29 cellular contexts compared by ENCODE assay signal in genomic region chr11:57235761-57236703, GRCh38. TPM values are rescaled to one million over a fixed set of nuclear protein-coding genes. Genes with fewer than 3 reads are reported as not detected.
DNase-seq lines count a peak whose midpoint lies in the region; ATAC-seq, FAIRE-seq and TF ChIP-seq lines count a peak whose summit lies in the region.
"Had no signal": no experiment of that assay in that cellular context is flagged by ENCODE, and none has a peak within 500 bp of the region (broad histone marks: within the 10 kb centered on the region; RNA-seq: fewer than 3 reads in every experiment).

No MANE protein-coding gene starts in this region.

- H3K27me3 ChIP-seq in K562 (ENCODE audit: control insufficient read depth in 2 of 2, insufficient read depth in 2 of 2, low read length in 2 of 2) (peaks cover 4 to 5% of the 10 kb centered on the region in 2 experiments; a peak in 4 of 5 replicates), spleen (replicated peaks in 1 of 7) (peaks cover 0 to 89% (median 0%) of the 10 kb centered on the region in 7 donors)

- H2AFZ ChIP-seq in K562 (ENCODE audit: low read depth, low read length): peak overlapping the region; percentile 73

- in situ Hi-C loops in K562 (cut with MboI): no loop called here

- H3K36me3 ChIP-seq in K562 (ENCODE audit: control insufficient read depth, insufficient read depth, low read length) (no peaks in the 10 kb centered on the region), spleen (no peaks in the 10 kb centered on the region)

- H3K36me3 Mint-ChIP-seq in natural killer cell treated with Interleukin-12 subunit alpha and Interleukin-12 subunit beta and Interleukin-15 and Interleukin-18, amount 100 ng/mL, for 72 hours: no peaks in the 10 kb centered on the region
- H3K36me3 Mint-ChIP-seq: activated naive CD4-positive, alpha-beta T cell treated with anti-CD3 and anti-CD28 coated beads, Interleukin-2, amount 50 U/mL, for 72 hours; CD14-positive monocyte; type B pancreatic cell had no signal

- 73% methylated on average over 34 of the region's 39 CpGs for WGBS in K562 (ENCODE audit: insufficient coverage, low coverage, missing lambda C conversion rate)
- WGBS in spleen, 5 donors: 58 to 74% (median 66%) methylated on average over 37 to 39 of the region's 39 CpGs

- DNase-seq in K562 (ENCODE audit: extremely low read depth in 1 of 4, low spot score in 3 of 4) (no peak), left ventricle myocardium superior (peak; percentile 25), spleen (no peak), H4 (ENCODE audit: low spot score) (no peak), left colon (no peak), dedifferentiated amniotic fluid mesenchymal stem cell (ENCODE audit: extremely low spot score) (no peak)
- DNase-seq in natural killer cell treated with Interleukin-12 subunit alpha and Interleukin-12 subunit beta and Interleukin-15 and Interleukin-18, amount 100 ng/mL, for 72 hours (ENCODE audit: low spot score): no peak
- DNase-seq: activated CD8-positive, alpha-beta T cell treated with anti-CD3 and anti-CD28 coated beads, Interleukin-2, amount 10 ng/mL, durations not matched to agents 7 days and 5 days; Calu3; caudate nucleus; DND-41; mammary epithelial cell; NCI-H1436; NCI-H2081 treated with DMSO at 0.1 percent for 48 hours; NCI-H226; NCI-H69; stimulated activated CD4-positive, alpha-beta T cell treated with anti-CD3 and anti-CD28 coated beads, Interleukin-2, amount 100 ng/mL, for 48 hours; T-helper 2 cell had no signal

- peak overlapping the region; percentile 48 to 83; a peak in 3 of 4 replicates for H3K9ac ChIP-seq in K562 (ENCODE audit: insufficient read depth in 1 of 2, low read depth in 2 of 2, low read length in 2 of 2)

- ATAC-seq in K562 (no peak), left ventricle myocardium superior (no peak), left colon (no peak)
- no peak for ATAC-seq in natural killer cell treated with Interleukin-12 subunit alpha and Interleukin-12 subunit beta and Interleukin-15 and Interleukin-18, amount 100 ng/mL, for 72 hours
- ATAC-seq: activated CD8-positive, alpha-beta T cell treated with anti-CD3 and anti-CD28 coated beads, Interleukin-2, amount 10 ng/mL, durations not matched to agents 7 days and 5 days; activated naive CD4-positive, alpha-beta T cell treated with anti-CD3 and anti-CD28 coated beads, Interleukin-2, amount 50 U/mL, for 72 hours had no signal

- H3K9me1 ChIP-seq in K562 (ENCODE audit: control insufficient read depth, insufficient read depth, low read length): no peaks in the 10 kb centered on the region

- H3K27me3 Mint-ChIP-seq in natural killer cell treated with Interleukin-12 subunit alpha and Interleukin-12 subunit beta and Interleukin-15 and Interleukin-18, amount 100 ng/mL, for 72 hours: peaks cover 30 to 51% of the 10 kb centered on the region in 2 donors

- H3K79me2 ChIP-seq in K562 (ENCODE audit: control insufficient read depth, insufficient read depth, low read length): no peaks in the 10 kb centered on the region; the same call in 2 of the 3 replicates

- no peak for TF ChIP-seq EP300 in K562 (IDR thresholded peaks at IDR 0.05; ENCODE audit: low read length)

- intact Hi-C loops in K562 (cut with micrococcal nuclease) (no loop called here), left ventricle myocardium superior (cut with micrococcal nuclease) (no loop called here), spleen (cut with DNase I; ENCODE audit: low total_unique reads) (no loop called here), left colon (cut with DNase I, micrococcal nuclease) (no loop called here)

- H3K9me3 ChIP-seq in K562 (replicated peaks; ENCODE audit: control insufficient read depth, insufficient read depth, low read depth, low read length) (no peaks in the 10 kb centered on the region), spleen (no peaks in the 10 kb centered on the region)

- CTCF ChIA-PET in K562 (lab: Yijun Ruan, JAX; ENCODE audit: low intra/inter-chr PET ratio): no interaction called here

- H3K4me2 ChIP-seq in K562 (ENCODE audit: insufficient read depth, low read length): peak overlapping the region; percentile 77

- TF ChIP-seq POLR2A in K562 (conservative IDR thresholded peaks at IDR 0.05) (no peak), spleen (IDR thresholded peaks at IDR 0.05) (no peak)

- POLR2A ChIA-PET in K562 (lab: Yijun Ruan, JAX): interaction anchor here (0.6 to 1.5 kb wide), 3 partner anchors 10 to 890 kb away, joined by 3 read pairs; no protein-coding TSS in a partner anchor

- TF ChIP-seq RAD21 in K562 (CRISPR knock-in tag; conservative IDR thresholded peaks at IDR 0.05 in 1 of 2, IDR thresholded peaks at IDR 0.05 in 1 of 2): no peak

- H3K4me3 ChIP-seq in K562 (no peak overlapping the region), spleen (peak overlapping the region; percentile 31 to 70 (median 48))

- H4K20me1 ChIP-seq in K562 (replicated peaks; ENCODE audit: control insufficient read depth, insufficient read depth, low read length): no peaks in the 10 kb centered on the region; the same call in 1 of the 2 replicates

- H3K4me1 ChIP-seq in K562 (replicated peaks in 1 of 2; ENCODE audit: control insufficient read depth in 2 of 2, insufficient read depth in 2 of 2, low read length in 2 of 2): peaks cover 34 to 54% of the 10 kb centered on the region in 2 experiments
- H3K4me1 ChIP-seq in spleen: peaks cover 0 to 29% (median 11%) of the 10 kb centered on the region in 6 donors

- TF ChIP-seq CTCF in K562 (IDR thresholded peaks at IDR 0.05 in 2 of 3, conservative IDR thresholded peaks at IDR 0.05 in 1 of 3; ENCODE audit: insufficient read depth in 2 of 3, low read depth in 1 of 3, low read length in 3 of 3) (no peak), spleen (IDR thresholded peaks at IDR 0.05 in 8 of 11, conservative IDR thresholded peaks at IDR 0.05 in 3 of 11) (no peak)

- no peak for FAIRE-seq in K562 (lab: Jason Lieb, UNC)
- FAIRE-seq: endometrium, HTR-8/SVneo, islet of Langerhans had no signal

- BruUV-seq in K562 (replicated peaks; lab: Mats Ljungman, UMichigan): no TSS peak

- H3K4me1 Mint-ChIP-seq in natural killer cell treated with Interleukin-12 subunit alpha and Interleukin-12 subunit beta and Interleukin-15 and Interleukin-18, amount 100 ng/mL, for 72 hours (ENCODE audit: low read depth in 2 of 2): peaks cover 11 to 22% of the 10 kb centered on the region in 2 donors

- peak overlapping the region; percentile 18 for H3K4me3 Mint-ChIP-seq in natural killer cell treated with Interleukin-12 subunit alpha and Interleukin-12 subunit beta and Interleukin-15 and Interleukin-18, amount 100 ng/mL, for 72 hours
- H3K4me3 Mint-ChIP-seq: activated CD8-positive, alpha-beta T cell treated with anti-CD3 and anti-CD28 coated beads, Interleukin-2, amount 10 ng/mL, durations not matched to agents 7 days and 5 days; dendritic cell treated with granulocyte-macrophage colony-stimulating factor and Interleukin-4, amounts not matched to agents 40 ng/mL and 50 ng/mL, for 4 days; type B pancreatic cell had no signal

- no peaks in the 10 kb centered on the region for H3K9me3 Mint-ChIP-seq in natural killer cell treated with Interleukin-12 subunit alpha and Interleukin-12 subunit beta and Interleukin-15 and Interleukin-18, amount 100 ng/mL, for 72 hours
- H3K9me3 Mint-ChIP-seq: activated naive CD4-positive, alpha-beta T cell treated with anti-CD3 and anti-CD28 coated beads, Interleukin-2, amount 50 U/mL, for 72 hours; activated T-helper 2 cell treated with anti-CD3 and anti-CD28 coated beads, Interferon-gamma antibody, Interleukin-2, Interleukin-4, amounts not matched to agents 10 μg/mL and 5 μg/mL and 100 μg/mL, durations not matched to agents 14 hours and 24 hours and 36 hours; dendritic cell treated with granulocyte-macrophage colony-stimulating factor and Interleukin-4, amounts not matched to agents 40 ng/mL and 50 ng/mL, for 4 days; type B pancreatic cell had no signal

- H3K27ac ChIP-seq in K562 (ENCODE audit: extremely low read depth, low read depth, low read length) (no peak overlapping the region), spleen (peak overlapping the region; percentile 5 to 83 (median 78))

- no peak overlapping the region for H3K27ac Mint-ChIP-seq in natural killer cell treated with Interleukin-12 subunit alpha and Interleukin-12 subunit beta and Interleukin-15 and Interleukin-18, amount 100 ng/mL, for 72 hours
- H3K27ac Mint-ChIP-seq: activated CD8-positive, alpha-beta T cell treated with anti-CD3 and anti-CD28 coated beads, Interleukin-2, amount 10 ng/mL, durations not matched to agents 7 days and 5 days; activated naive CD4-positive, alpha-beta T cell treated with anti-CD3 and anti-CD28 coated beads, Interleukin-2, amount 50 U/mL, for 72 hours; activated T-helper 2 cell treated with anti-CD3 and anti-CD28 coated beads, Interferon-gamma antibody, Interleukin-2, Interleukin-4, amounts not matched to agents 10 μg/mL and 5 μg/mL and 100 μg/mL, durations not matched to agents 14 hours and 24 hours and 36 hours; dendritic cell treated with granulocyte-macrophage colony-stimulating factor and Interleukin-4, amounts not matched to agents 40 ng/mL and 50 ng/mL, for 4 days; type B pancreatic cell had no signal

RNA-seq across cellular contexts. Expression of gene APLNR, which starts 1.0 kb away (rescaled TPM):
- 10.9 and 17.6 TPM in 2 replicates for total RNA-seq in K562 (2011; cell fraction: chromatin; rRNA removed; ENCODE audit: low replicate concordance)
- 24.2 and 27.0 TPM in 2 replicates for total RNA-seq in K562 (2011; cell fraction: nucleolus; rRNA removed)
- 22.6 and 26.2 TPM in 2 replicates for total RNA-seq in K562 (2011; cell fraction: nucleoplasm; rRNA removed)
- total RNA-seq in K562 (2014; rRNA removed): 0.50 and 0.86 TPM in 2 replicates
- total RNA-seq in K562 (2014; rRNA removed; fragmentation: Illumina TruSeq; extraction: Trizol): 0.58 and 0.61 TPM in 2 replicates
- 0.65 and 0.72 TPM in 2 replicates for total RNA-seq in K562 (2015; rRNA removed; fragmentation: Illumina TruSeq; extraction: Trizol)
- total RNA-seq in K562 (2021): 1.9 and 2.0 TPM in 2 replicates
- polyA plus RNA-seq in K562 (2011; rRNA removed): 2.0 and 2.1 TPM in 2 replicates
- 1.9 and 4.8 TPM in 2 replicates for polyA plus RNA-seq in K562 (2011; cell fraction: cytosol; rRNA removed)
- 2.5 and 4.0 TPM in 2 replicates for polyA plus RNA-seq in K562 (2011; cell fraction: nucleus; rRNA removed)
- polyA plus RNA-seq in K562 (2012): 1.4 and 2.6 TPM in 2 replicates
- polyA plus RNA-seq in K562 (2014; fragmentation: Illumina TruSeq; extraction: Trizol): 1.7 and 1.9 TPM in 2 replicates
- under 1 TPM; 0.15 to 0.41 TPM for polyA plus RNA-seq in K562 (2014; fragmentation: Nextera tagmentation; extraction: Ambion mirVana)
- 0.94 and 1.4 TPM in 2 replicates for polyA plus RNA-seq in K562 (2014; rRNA removed)
- 1.5 and 2.6 TPM in 2 replicates for polyA minus RNA-seq in K562 (2011; rRNA and poly(A)+ RNA removed)
- 0.91 and 1.7 TPM in 2 replicates for polyA minus RNA-seq in K562 (2011; cell fraction: cytosol; rRNA and poly(A)+ RNA removed)
- 1.8 and 1.9 TPM in 2 replicates for polyA minus RNA-seq in K562 (2011; cell fraction: nucleus; rRNA and poly(A)+ RNA removed)
- total RNA-seq in left ventricle myocardium superior: 21.0 TPM
- total RNA-seq in natural killer cell treated with Interleukin-12 subunit alpha and Interleukin-12 subunit beta and Interleukin-15 and Interleukin-18, amount 100 ng/mL, for 72 hours: not detected
- 100 to 1,000 TPM in 5 of 7 donors, 10 to 100 TPM in 2; 55.9 to 319 (median 155) TPM for total RNA-seq in spleen
- 10 to 100 TPM in 2 of 3 donors, 1 to 10 TPM in 1; 3.0 to 38.6 (median 10.8) TPM for polyA plus RNA-seq in spleen
- 0.10 TPM in 1 of 2 replicates, not detected in the other for total RNA-seq in H4 (2014; rRNA removed; shearing (Covaris generic))
- 1 to 10 TPM; 3.5 to 3.6 TPM for total RNA-seq in left colon
- total RNA-seq: activated CD8-positive, alpha-beta T cell treated with anti-CD3 and anti-CD28 coated beads, Interleukin-2, amount 10 ng/mL, durations not matched to agents 7 days and 5 days; activated naive CD4-positive, alpha-beta T cell treated with anti-CD3 and anti-CD28 coated beads, Interleukin-2, amount 50 U/mL, for 72 hours; activated T-helper 2 cell treated with anti-CD3 and anti-CD28 coated beads, Interferon-gamma antibody, Interleukin-2, Interleukin-4, amounts not matched to agents 10 μg/mL and 5 μg/mL and 100 μg/mL, durations not matched to agents 14 hours and 24 hours and 36 hours; Calu3; fibroblast of lung; mammary epithelial cell; RPMI7951; SK-MEL-5 had no signal
- polyA plus RNA-seq: CD14-positive monocyte, fibroblast of lung, mammary epithelial cell had no signal

RNA-seq across cellular contexts. Expression of gene LRRC55, which starts 54.3 kb away (rescaled TPM):
- not detected in 2 replicates for total RNA-seq in K562 (2011; cell fraction: chromatin; rRNA removed; ENCODE audit: low replicate concordance)
- not detected in 2 replicates for total RNA-seq in K562 (2011; cell fraction: nucleolus; rRNA removed)
- total RNA-seq in K562 (2011; cell fraction: nucleoplasm; rRNA removed): not detected in 2 replicates
- total RNA-seq in K562 (2014; rRNA removed) (not detected in 2 replicates), K562 (2014; rRNA removed; fragmentation: Illumina TruSeq; extraction: Trizol) (not detected in 2 replicates), K562 (2015; rRNA removed; fragmentation: Illumina TruSeq; extraction: Trizol) (not detected in 2 replicates), K562 (2021) (not detected in 2 replicates), left ventricle myocardium superior (0.35 TPM), spleen (1 to 10 TPM in 2 of 7 donors, under 1 TPM in 4, not detected in 1; 0.51 to 1.5 (median 0.62) TPM), left colon (under 1 TPM; 0.09 to 0.45 TPM)
- polyA plus RNA-seq in K562 (2011; rRNA removed) (not detected in 2 replicates), K562 (2014; fragmentation: Illumina TruSeq; extraction: Trizol) (not detected in 2 replicates), K562 (2014; fragmentation: Nextera tagmentation; extraction: Ambion mirVana) (not detected), K562 (2014; rRNA removed) (not detected in 2 replicates), spleen (under 1 TPM; 0.03 to 0.19 (median 0.04) TPM)
- not detected in 2 replicates for polyA plus RNA-seq in K562 (2011; cell fraction: cytosol; rRNA removed)
- not detected in 2 replicates for polyA plus RNA-seq in K562 (2011; cell fraction: nucleus; rRNA removed)
- not detected in 2 replicates for polyA plus RNA-seq in K562 (2012)
- not detected in 2 replicates for polyA minus RNA-seq in K562 (2011; rRNA and poly(A)+ RNA removed)
- polyA minus RNA-seq in K562 (2011; cell fraction: cytosol; rRNA and poly(A)+ RNA removed): not detected in 2 replicates
- not detected in 2 replicates for polyA minus RNA-seq in K562 (2011; cell fraction: nucleus; rRNA and poly(A)+ RNA removed)
- not detected for total RNA-seq in natural killer cell treated with Interleukin-12 subunit alpha and Interleukin-12 subunit beta and Interleukin-15 and Interleukin-18, amount 100 ng/mL, for 72 hours
- not detected in 2 replicates for total RNA-seq in H4 (2014; rRNA removed; shearing (Covaris generic))
- total RNA-seq: activated CD8-positive, alpha-beta T cell treated with anti-CD3 and anti-CD28 coated beads, Interleukin-2, amount 10 ng/mL, durations not matched to agents 7 days and 5 days; activated naive CD4-positive, alpha-beta T cell treated with anti-CD3 and anti-CD28 coated beads, Interleukin-2, amount 50 U/mL, for 72 hours; activated T-helper 2 cell treated with anti-CD3 and anti-CD28 coated beads, Interferon-gamma antibody, Interleukin-2, Interleukin-4, amounts not matched to agents 10 μg/mL and 5 μg/mL and 100 μg/mL, durations not matched to agents 14 hours and 24 hours and 36 hours; Calu3; fibroblast of lung; mammary epithelial cell; RPMI7951; SK-MEL-5 had no signal
- polyA plus RNA-seq: CD14-positive monocyte, fibroblast of lung, mammary epithelial cell had no signal
